In the genomic region with DNA sequence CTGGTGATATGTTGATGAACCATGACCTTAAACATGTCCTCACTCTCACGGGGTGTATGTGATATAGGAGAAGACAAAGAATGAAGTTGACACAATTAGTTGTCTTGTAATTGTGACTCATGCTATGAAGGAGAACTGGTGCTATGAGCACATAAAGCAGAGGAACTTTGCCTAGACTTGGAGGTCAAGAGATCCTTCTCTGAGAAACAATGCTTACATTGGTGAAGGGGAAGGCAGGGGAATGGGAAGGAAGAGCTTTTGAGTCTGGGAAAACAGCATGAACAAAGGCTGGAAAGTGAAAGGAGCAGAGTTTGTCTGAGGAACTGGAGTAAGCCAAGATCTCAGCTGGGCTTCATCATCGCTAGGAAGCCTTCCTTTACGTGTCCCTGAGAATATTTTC, we compare ENCODE assay signal across 26 cellular contexts.
A peak's percentile ranks its signal among the peaks of the same experiment; 100 is the strongest.
DNase-seq lines count a peak whose midpoint lies in the region; ATAC-seq and TF ChIP-seq lines count a peak whose summit lies in the region.
"Had no signal": no experiment of that assay in that cellular context is flagged by ENCODE, and none has a peak within 500 bp of the region (broad histone marks: within the 10 kb centered on the region; RNA-seq: fewer than 3 reads in every experiment).

No MANE protein-coding gene starts in this region.

- TF ChIP-seq CTCF in OCI-LY7 (conservative IDR thresholded peaks at IDR 0.05; ENCODE audit: low read length) (no peak), foreskin fibroblast (IDR thresholded peaks at IDR 0.05; ENCODE audit: low read depth, low read length) (no peak), neural crest cell (conservative IDR thresholded peaks at IDR 0.05) (no peak)

- no peaks in the 10 kb centered on the region for H4K20me1 ChIP-seq in OCI-LY7 (ENCODE audit: insufficient read depth, low read length)

- H2AFZ ChIP-seq in OCI-LY7 (ENCODE audit: low read length): peak overlapping the region; percentile 86; the same call in 1 of the 2 replicates
- H2AFZ ChIP-seq: neural progenitor cell had no signal

- H3K4me3 Mint-ChIP-seq in neural crest cell: no peak overlapping the region
- H3K4me3 Mint-ChIP-seq: activated CD8-positive, alpha-beta T cell treated with anti-CD3 and anti-CD28 coated beads, Interleukin-2, amount 10 ng/mL, durations not matched to agents 7 days and 5 days; activated naive CD8-positive, alpha-beta T cell treated with anti-CD3 and anti-CD28 coated beads, Interleukin-2, amount 10 ng/mL, durations not matched to agents 7 days and 5 days; endodermal cell; neural progenitor cell; T-helper 1 cell treated with Interleukin-12 subunit alpha and Interleukin-12 subunit beta and Interleukin-4 antibody, amounts not matched to agents 30 μg/mL and 1 μg/mL, for 36 hours; type B pancreatic cell had no signal

- H3K4me1 Mint-ChIP-seq in neural crest cell: peaks cover 11% of the 10 kb centered on the region

- POLR2A ChIA-PET in OCI-LY7 (lab: Charles Lee): interaction anchor here (0.6 to 1.5 kb wide), 11 partner anchors 9 to 688 kb away, joined by 3 to 10 read pairs (median 3); no protein-coding TSS in a partner anchor

- peak overlapping the region; percentile 48 for H3K27ac Mint-ChIP-seq in neural crest cell (ENCODE audit: unreplicated experiment)
- H3K27ac Mint-ChIP-seq: activated CD8-positive, alpha-beta T cell treated with anti-CD3 and anti-CD28 coated beads, Interleukin-2, amount 10 ng/mL, durations not matched to agents 7 days and 5 days; activated naive CD8-positive, alpha-beta T cell treated with anti-CD3 and anti-CD28 coated beads, Interleukin-2, amount 10 ng/mL, durations not matched to agents 7 days and 5 days; endodermal cell; T-helper 1 cell treated with Interleukin-12 subunit alpha and Interleukin-12 subunit beta and Interleukin-4 antibody, amounts not matched to agents 30 μg/mL and 1 μg/mL, for 36 hours; type B pancreatic cell had no signal

- ATAC-seq in GM21360 (IDR thresholded peaks at IDR 0.05; ENCODE audit: unreplicated experiment) (no peak), HG02970 (IDR thresholded peaks at IDR 0.05; ENCODE audit: low FRiP score, unreplicated experiment) (no peak)
- ATAC-seq: activated CD8-positive, alpha-beta T cell treated with anti-CD3 and anti-CD28 coated beads, Interleukin-2, amount 10 ng/mL, durations not matched to agents 7 days and 5 days had no signal

- intact Hi-C loops in OCI-LY7 (cut with micrococcal nuclease; ENCODE audit: unreplicated experiment): no loop called here

- DNase-seq in CD1c-positive myeloid dendritic cell (ENCODE audit: extremely low spot score) (peak; percentile 76), OCI-LY7 (ENCODE audit: low spot score) (no peak), foreskin fibroblast (peak; percentile 12 to 32), neural crest cell (ENCODE audit: low read depth, low spot score) (no peak), dedifferentiated amniotic fluid mesenchymal stem cell (ENCODE audit: extremely low spot score) (no peak)
- no peak for DNase-seq in stimulated activated CD4-positive, alpha-beta T cell treated with anti-CD3 and anti-CD28 coated beads, Interleukin-15, amount 100 ng/mL, for 24 hours
- DNase-seq: ACHN; activated CD4-positive, alpha-beta T cell treated with anti-CD3 and anti-CD28 coated beads for 1 hour; activated CD8-positive, alpha-beta T cell treated with anti-CD3 and anti-CD28 coated beads, Interleukin-2, amount 10 ng/mL, durations not matched to agents 7 days and 5 days; activated effector memory CD4-positive, alpha-beta T cell treated with Interleukin-2 at 50 U/mL for 16 hours; activated naive CD8-positive, alpha-beta T cell treated with anti-CD3 and anti-CD28 coated beads, Interleukin-2, amount 10 ng/mL, durations not matched to agents 7 days and 5 days; activated T-cell treated with anti-CD3 and anti-CD28 coated beads for 4 hours; colonic mucosa; EL; endodermal cell; NCI-H1048; NCI-H187; NCI-H69; posterior cingulate gyrus; small intestine had no signal

- peaks cover 13% of the 10 kb centered on the region for H3K9me3 Mint-ChIP-seq in neural crest cell
- H3K9me3 Mint-ChIP-seq: activated naive CD8-positive, alpha-beta T cell treated with anti-CD3 and anti-CD28 coated beads, Interleukin-2, amount 10 ng/mL, durations not matched to agents 7 days and 5 days; endodermal cell; T-helper 1 cell treated with Interleukin-12 subunit alpha and Interleukin-12 subunit beta and Interleukin-4 antibody, amounts not matched to agents 30 μg/mL and 1 μg/mL, for 36 hours; type B pancreatic cell had no signal

- H3K9me3 ChIP-seq in OCI-LY7 (ENCODE audit: low read length): peaks cover 6% of the 10 kb centered on the region; the same call in 1 of the 2 replicates
- H3K9me3 ChIP-seq: colonic mucosa, HAP-1 had no signal

- H3K4me1 ChIP-seq in OCI-LY7 (ENCODE audit: insufficient read depth, low read length, poor library complexity, severe bottlenecking): peaks cover 78% of the 10 kb centered on the region
- H3K4me1 ChIP-seq: colonic mucosa, HAP-1 had no signal

- BruUV-seq in OCI-LY7 (replicated peaks; lab: Mats Ljungman, UMichigan): no TSS peak

- H3K27me3 Mint-ChIP-seq in neural crest cell (ENCODE audit: low read depth): no peaks in the 10 kb centered on the region
- H3K27me3 Mint-ChIP-seq: type B pancreatic cell had no signal

- H3K4me3 ChIP-seq in OCI-LY7 (ENCODE audit: low read depth, low read length, poor library complexity, severe bottlenecking) (peak overlapping the region; percentile 10), foreskin fibroblast (ENCODE audit: low read depth in 1 of 2, low read length in 2 of 2) (no peak overlapping the region)
- H3K4me3 ChIP-seq: colonic mucosa, HAP-1, neural progenitor cell had no signal

- no peaks in the 10 kb centered on the region for H3K9me2 ChIP-seq in OCI-LY7 (ENCODE audit: insufficient read depth, low read length)

- H3K79me2 ChIP-seq in OCI-LY7 (ENCODE audit: insufficient read depth, low read depth, low read length): no peaks in the 10 kb centered on the region

- H3K27ac ChIP-seq in OCI-LY7 (ENCODE audit: low read depth, low read length, poor library complexity, severe bottlenecking): peak overlapping the region; percentile 96
- H3K27ac ChIP-seq: colonic mucosa, neural progenitor cell had no signal

- H3K36me3 Mint-ChIP-seq in neural crest cell (ENCODE audit: low read depth): no peaks in the 10 kb centered on the region
- H3K36me3 Mint-ChIP-seq: activated naive CD8-positive, alpha-beta T cell treated with anti-CD3 and anti-CD28 coated beads, Interleukin-2, amount 10 ng/mL, durations not matched to agents 7 days and 5 days; type B pancreatic cell had no signal

- CTCF ChIA-PET in OCI-LY7 (lab: Charles Lee; ENCODE audit: unreplicated experiment): interaction anchor here (1.4 kb wide), 1 partner anchor 22 kb away, joined by 4 read pairs; no protein-coding TSS in a partner anchor

- H3K4me2 ChIP-seq in OCI-LY7 (ENCODE audit: low read length): peak overlapping the region; percentile 79
- H3K4me2 ChIP-seq: neural progenitor cell had no signal

- H3K36me3 ChIP-seq in OCI-LY7 (ENCODE audit: insufficient read depth, low read length): peaks cover 4% of the 10 kb centered on the region; the same call in 1 of the 2 replicates
- H3K36me3 ChIP-seq: colonic mucosa, HAP-1, neural progenitor cell had no signal

Comparison
In these comparisons a context has a peak if more than half of its experiments do, and no peak if none do; other contexts are left out.
1. DNase-seq: peak in CD1c-positive myeloid dendritic cell (single experiment) and foreskin fibroblast (2 of 2); none in OCI-LY7 (single experiment), neural crest cell (single experiment), stimulated activated CD4-positive, alpha-beta T cell treated with anti-CD3 and anti-CD28 coated beads, Interleukin-15, amount 100 ng/mL, for 24 hours (single experiment) and dedifferentiated amniotic fluid mesenchymal stem cell (single experiment).